Comparison of ENCODE assay signal across 9 cellular contexts in the genomic region with DNA sequence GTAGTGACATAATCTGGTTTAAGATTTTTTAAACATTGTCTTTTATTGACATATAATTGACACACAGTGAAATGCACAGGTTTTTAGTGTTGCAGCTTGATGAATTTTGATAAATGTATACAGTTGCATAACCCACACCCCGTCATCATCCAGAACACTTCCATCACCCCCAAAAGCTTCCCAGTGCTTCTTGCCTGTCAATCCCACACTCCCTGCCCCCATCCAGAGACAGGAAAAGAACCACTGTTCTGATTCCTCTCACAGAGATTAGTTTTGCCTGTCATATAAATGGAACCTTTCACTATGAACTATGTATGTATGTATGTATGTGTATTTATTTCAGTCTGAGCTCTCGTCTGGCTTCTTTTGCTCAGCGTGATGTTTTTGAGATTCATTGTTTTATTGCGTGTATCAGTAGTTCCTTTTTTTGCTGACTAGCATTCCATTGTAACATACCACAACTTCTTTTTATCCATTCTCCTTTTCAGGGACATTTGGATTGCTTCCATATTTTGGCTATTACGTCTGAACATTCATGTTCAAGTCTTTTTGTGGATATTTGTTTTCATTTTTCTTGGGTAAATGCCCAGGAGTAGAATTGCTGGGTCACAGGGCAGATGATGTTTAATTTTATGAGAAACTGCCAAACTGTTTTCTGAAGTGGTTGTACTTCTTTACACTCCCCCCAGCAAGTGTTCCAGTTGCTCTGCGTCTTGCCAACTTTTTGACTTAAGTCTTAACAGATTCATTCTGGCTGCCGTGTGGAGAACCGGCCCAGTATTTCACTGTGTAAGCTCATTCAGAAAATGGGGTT. TPM values are rescaled to one million over a fixed set of nuclear protein-coding genes. Genes with fewer than 3 reads are reported as not detected.
DNase-seq lines count a peak whose midpoint lies in the region; TF ChIP-seq lines count a peak whose summit lies in the region.
"Had no signal": no experiment of that assay in that cellular context is flagged by ENCODE, and none has a peak within 500 bp of the region (broad histone marks: within the 10 kb centered on the region; RNA-seq: fewer than 3 reads in every experiment).

No MANE protein-coding gene starts in this region.

- intact Hi-C loops in stomach (cut with DNase I; ENCODE audit: low total_unique reads) = no loop called here

- H2AFZ ChIP-seq in mesenchymal stem cell (ENCODE audit: low read depth, low read length) = no peak overlapping the region

- no peaks in the 10 kb centered on the region for H3K27me3 Mint-ChIP-seq in neural crest cell (ENCODE audit: low read depth)

- DNase-seq in CD1c-positive myeloid dendritic cell (ENCODE audit: extremely low spot score) (peak; percentile 29), NCI-H2196 (lab: John Stamatoyannopoulos, UW; ENCODE audit: unreplicated experiment) (peak; percentile 61), coronary artery (ENCODE audit: low spot score) (no peak), neural crest cell (ENCODE audit: low read depth, low spot score) (no peak), stomach (no peak), mesendoderm (no peak), mesenchymal stem cell (no peak), GM13977 (ENCODE audit: low spot score) (no peak)
- DNase-seq: NCI-H510A had no signal

- H3K56ac ChIP-seq in mesendoderm (ENCODE audit: low read length) = no peak overlapping the region

- no peak overlapping the region for H3K23ac ChIP-seq in mesendoderm (ENCODE audit: low read length)
- H3K23ac ChIP-seq in mesenchymal stem cell (ENCODE audit: low read length in 2 of 2) = no peak overlapping the region

- H4K8ac ChIP-seq in mesendoderm (ENCODE audit: low read depth, low read length) (no peak overlapping the region), mesenchymal stem cell (ENCODE audit: low read length) (no peak overlapping the region)

- WGBS in stomach, 5 donors = 31 to 41% (median 36%) methylated on average over 8 of the region's 8 CpGs
- WGBS in mesendoderm (ENCODE audit: extremely low coverage, insufficient coverage, low lambda C conversion rate) = no CpG with 5 or more reads among the region's 8 CpGs
- 94% methylated on average over 8 of the region's 8 CpGs for WGBS in mesenchymal stem cell

- TF ChIP-seq POLR2A in stomach (IDR thresholded peaks at IDR 0.05) = no peak

- in situ Hi-C loops in GM13977 (cut with MboI; ENCODE audit: low pct_unique_long_range_greater_than_20kb, low sequenced_read_pairs, unreplicated experiment) = no loop called here

- H3K79me1 ChIP-seq in mesendoderm (ENCODE audit: low read length) (peaks cover 7% of the 10 kb centered on the region), mesenchymal stem cell (replicated peaks; ENCODE audit: low read length, poor library complexity, severe bottlenecking) (peaks cover 50% of the 10 kb centered on the region)

- no peak overlapping the region for H4K5ac ChIP-seq in mesendoderm (ENCODE audit: low read length)

- H3K9ac ChIP-seq in mesendoderm (ENCODE audit: low read length) = no peak overlapping the region
- H3K9ac ChIP-seq in mesenchymal stem cell (ENCODE audit: low read length) = no peak overlapping the region

- H2BK5ac ChIP-seq in mesendoderm (ENCODE audit: low read length) = no peak overlapping the region
- no peak overlapping the region for H2BK5ac ChIP-seq in mesenchymal stem cell (ENCODE audit: low read depth, low read length, poor library complexity, severe bottlenecking)

- H2BK12ac ChIP-seq in mesenchymal stem cell (ENCODE audit: low read length in 2 of 2) = no peak overlapping the region

- no peak overlapping the region for H3K4me3 Mint-ChIP-seq in neural crest cell

- H3K27ac ChIP-seq in coronary artery (peak overlapping the region; percentile 40 to 54), stomach (peak overlapping the region in 2 of 5 donors; percentile 22 to 68), mesendoderm (ENCODE audit: low read depth, low read length) (no peak overlapping the region), mesenchymal stem cell (ENCODE audit: low read length, poor library complexity, severe bottlenecking) (no peak overlapping the region)

- H2AK5ac ChIP-seq in mesendoderm (ENCODE audit: low read length) = no peak overlapping the region
- no peak overlapping the region for H2AK5ac ChIP-seq in mesenchymal stem cell (ENCODE audit: low read length, severe bottlenecking)

- no peak overlapping the region for H3K4me3 ChIP-seq in coronary artery
- no peak overlapping the region for H3K4me3 ChIP-seq in stomach
- no peak overlapping the region for H3K4me3 ChIP-seq in mesendoderm (ENCODE audit: low read length)
- H3K4me3 ChIP-seq in mesenchymal stem cell (ENCODE audit: insufficient read depth in 1 of 2, low read depth in 1 of 2, low read length in 2 of 2) = no peak overlapping the region

- peaks cover 6% of the 10 kb centered on the region for H3K36me3 Mint-ChIP-seq in neural crest cell (ENCODE audit: low read depth)

- H3K4me1 ChIP-seq in stomach (peaks cover 0 to 29% (median 24%) of the 10 kb centered on the region in 4 donors), mesendoderm (ENCODE audit: control insufficient read depth, low read depth, low read length) (peaks cover 4% of the 10 kb centered on the region), mesenchymal stem cell (ENCODE audit: control insufficient read depth, insufficient read depth, low read depth, low read length) (peaks cover 7% of the 10 kb centered on the region)

- H3K9me3 ChIP-seq in stomach = no peaks in the 10 kb centered on the region
- no peaks in the 10 kb centered on the region for H3K9me3 ChIP-seq in mesenchymal stem cell (ENCODE audit: control insufficient read depth, low read length)

- no peaks in the 10 kb centered on the region for H3K79me2 ChIP-seq in mesendoderm (ENCODE audit: control insufficient read depth, insufficient read depth, low read length)

- H3K4ac ChIP-seq in mesendoderm (ENCODE audit: low read depth, low read length) = no peak overlapping the region
- H3K4ac ChIP-seq in mesenchymal stem cell (ENCODE audit: low read depth in 1 of 2, low read length in 2 of 2) = no peak overlapping the region

- H3K18ac ChIP-seq in mesendoderm (ENCODE audit: low read length) (no peak overlapping the region), mesenchymal stem cell (ENCODE audit: low read depth in 1 of 2, low read length in 2 of 2) (no peak overlapping the region)

- H3K9me3 Mint-ChIP-seq in neural crest cell = no peaks in the 10 kb centered on the region

- TF ChIP-seq CTCF in coronary artery (IDR thresholded peaks at IDR 0.05) (no peak), neural crest cell (conservative IDR thresholded peaks at IDR 0.05) (no peak), stomach (IDR thresholded peaks at IDR 0.05) (no peak), GM13977 (IDR thresholded peaks at IDR 0.05; ENCODE audit: extremely low read depth, insufficient read depth, missing control alignments) (no peak)

- TF ChIP-seq EP300 in stomach (IDR thresholded peaks at IDR 0.05) = no peak

- peak overlapping the region; percentile 3 for H3K27ac Mint-ChIP-seq in neural crest cell (ENCODE audit: unreplicated experiment)

- H3K14ac ChIP-seq in mesenchymal stem cell (ENCODE audit: low read length in 2 of 2) = no peak overlapping the region

- no peak overlapping the region for H3K4me2 ChIP-seq in mesendoderm (ENCODE audit: low read length)
- no peak overlapping the region for H3K4me2 ChIP-seq in mesenchymal stem cell (ENCODE audit: low read length, poor library complexity, severe bottlenecking)

- H2BK15ac ChIP-seq in mesendoderm (replicated peaks; ENCODE audit: low read depth) (no peak overlapping the region), mesenchymal stem cell (ENCODE audit: low read depth, poor library complexity, severe bottlenecking) (no peak overlapping the region)

- H3K4me1 Mint-ChIP-seq in neural crest cell = peaks cover 16% of the 10 kb centered on the region

- H3K36me3 ChIP-seq in stomach (peaks cover 9 to 56% (median 53%) of the 10 kb centered on the region in 4 donors), mesendoderm (ENCODE audit: control insufficient read depth, insufficient read depth, low read length) (peaks cover 2% of the 10 kb centered on the region), mesenchymal stem cell (ENCODE audit: control insufficient read depth in 1 of 2, insufficient read depth in 2 of 2, low read depth in 1 of 2, low read length in 2 of 2) (peaks cover 15 to 21% of the 10 kb centered on the region in 2 experiments)

- H3K27me3 ChIP-seq in stomach (no peaks in the 10 kb centered on the region), mesendoderm (ENCODE audit: insufficient read depth, low read length, poor library complexity) (no peaks in the 10 kb centered on the region), mesenchymal stem cell (ENCODE audit: control insufficient read depth in 1 of 2, insufficient read depth in 1 of 2, low read length in 2 of 2) (no peaks in the 10 kb centered on the region)

- H2BK120ac ChIP-seq in mesendoderm (ENCODE audit: low read depth, low read length) = no peak overlapping the region
- H2BK120ac ChIP-seq in mesenchymal stem cell (ENCODE audit: low read depth, low read length) = no peak overlapping the region

- no peak overlapping the region for H4K91ac ChIP-seq in mesenchymal stem cell (ENCODE audit: low read length)

RNA-seq across cellular contexts. Expression of gene UBIAD1, which starts 8.7 kb away (rescaled TPM):
- total RNA-seq in neural crest cell (20.9 and 22.0 TPM in 2 replicates), stomach (10 to 100 TPM in 2 of 5 donors, 1 to 10 TPM in 3; 2.2 to 33.8 (median 7.5) TPM)
- polyA plus RNA-seq in stomach = 1 to 10 TPM; 3.5 to 5.4 (median 4.6) TPM
- polyA plus RNA-seq in mesendoderm (2013, experiment 1 of 2) = 18.3 TPM
- polyA plus RNA-seq in mesendoderm (2013, experiment 2 of 2) = 18.0 TPM
- 6.8 TPM for polyA plus RNA-seq in mesenchymal stem cell (2013, experiment 1 of 2)
- polyA plus RNA-seq in mesenchymal stem cell (2013, experiment 2 of 2) = 6.7 TPM

RNA-seq across cellular contexts. Expression of gene MTOR, which starts 19.4 kb away (rescaled TPM):
- total RNA-seq in neural crest cell = 67.2 and 68.6 TPM in 2 replicates
- 10 to 100 TPM; 27.4 to 42.4 (median 35.2) TPM for total RNA-seq in stomach
- 10 to 100 TPM in 1 of 3 donors, 1 to 10 TPM in 2; 6.3 to 15.7 (median 8.7) TPM for polyA plus RNA-seq in stomach
- polyA plus RNA-seq in mesendoderm (2013, experiment 1 of 2) = 24.6 TPM
- polyA plus RNA-seq in mesendoderm (2013, experiment 2 of 2) = 25.0 TPM
- polyA plus RNA-seq in mesenchymal stem cell (2013, experiment 1 of 2) = 13.8 TPM
- polyA plus RNA-seq in mesenchymal stem cell (2013, experiment 2 of 2) = 12.8 TPM

Comparison
In these comparisons a context has a peak if more than half of its experiments do, and no peak if none do; other contexts are left out.
1. DNase-seq: peak in CD1c-positive myeloid dendritic cell (single experiment) and NCI-H2196 (single experiment); none in coronary artery (single experiment), neural crest cell (single experiment), stomach (single experiment), mesendoderm (single experiment), mesenchymal stem cell (single experiment) and GM13977 (single experiment).
2. H3K27ac ChIP-seq: peak in coronary artery (2 of 2); none in mesendoderm (single experiment) and mesenchymal stem cell (single experiment).